In genomic region chr3:152381881-152382295, GRCh38 we compare ENCODE assay signal across 9 cellular contexts.
DNase-seq lines count a peak whose midpoint lies in the region; ATAC-seq and TF ChIP-seq lines count a peak whose summit lies in the region.
"Had no signal": no experiment of that assay in that cellular context is flagged by ENCODE, and none has a peak within 500 bp of the region (broad histone marks: within the 10 kb centered on the region; RNA-seq: fewer than 3 reads in every experiment).

No MANE protein-coding gene starts in this region.

- ATAC-seq in GM18858 (IDR thresholded peaks at IDR 0.05; ENCODE audit: unreplicated experiment) (peak; percentile 40), HG03066 (IDR thresholded peaks at IDR 0.05; ENCODE audit: low read depth, unreplicated experiment) (peak; percentile 60), gastrocnemius medialis (peak in 1 of 2 donors; percentile 29)

- TF ChIP-seq POLR2A in gastrocnemius medialis (IDR thresholded peaks at IDR 0.05): no peak

- no peaks in the 10 kb centered on the region for H3K9me3 ChIP-seq in gastrocnemius medialis

- no peaks in the 10 kb centered on the region for H3K36me3 ChIP-seq in gastrocnemius medialis

- peak; percentile 62 to 70 for DNase-seq in dermis microvascular lymphatic vessel endothelial cell (ENCODE audit: low read depth in 2 of 2)
- DNase-seq in gastrocnemius medialis: no peak
- DNase-seq in NCI-H510A (lab: John Stamatoyannopoulos, UW): no peak
- no peak for DNase-seq in NCI-H2029 treated with DMSO at 0.1 percent for 48 hours (lab: John Stamatoyannopoulos, UW)
- DNase-seq in activated gamma-delta T cell treated with Interleukin-2 at 50 U/mL for 16 hours: no peak
- no peak for DNase-seq in ureter (ENCODE audit: low spot score)
- DNase-seq: NCI-H2029 had no signal

- peaks cover 77 to 94% of the 10 kb centered on the region in 2 donors for H3K4me1 ChIP-seq in gastrocnemius medialis

- TF ChIP-seq CTCF in gastrocnemius medialis (IDR thresholded peaks at IDR 0.05 in 4 of 5, conservative IDR thresholded peaks at IDR 0.05 in 1 of 5): no peak

- H3K27me3 ChIP-seq in gastrocnemius medialis: no peaks in the 10 kb centered on the region

- H3K27ac ChIP-seq in gastrocnemius medialis: peak overlapping the region; percentile 92 to 96 (median 94)

- H3K4me3 ChIP-seq in gastrocnemius medialis: peak overlapping the region; percentile 27 to 54 (median 36)

- in situ Hi-C loops in gastrocnemius medialis (cut with MboI; ENCODE audit: low sequenced_read_pairs in 4 of 4): no loop called here

- intact Hi-C loops in gastrocnemius medialis (cut with DNase I; ENCODE audit: low total_unique reads): no loop called here

Comparison
In these comparisons a context has a peak if more than half of its experiments do, and no peak if none do; other contexts are left out.
1. DNase-seq: peak in dermis microvascular lymphatic vessel endothelial cell (2 of 2); none in gastrocnemius medialis (0 of 2), NCI-H510A (single experiment), NCI-H2029 treated with DMSO at 0.1 percent for 48 hours (single experiment), activated gamma-delta T cell treated with Interleukin-2 at 50 U/mL for 16 hours (single experiment) and ureter (single experiment).